In genomic region chr2:43228782-43229659, GRCh38 we compare ENCODE assay signal across 8 cellular contexts. TPM values are rescaled to one million over a fixed set of nuclear protein-coding genes. Genes with fewer than 3 reads are reported as not detected.
DNase-seq lines count a peak whose midpoint lies in the region; ATAC-seq lines count a peak whose summit lies in the region.

No MANE protein-coding gene starts in this region.

- DNase-seq in SKM-1 (lab: John Stamatoyannopoulos, UW; ENCODE audit: unreplicated experiment) (peak; percentile 25), SKM-1 treated with dmso at 0.1 percent for 144 hours (lab: John Stamatoyannopoulos, UW; ENCODE audit: unreplicated experiment) (no peak), immature natural killer cell (peak in 2 of 3 donors; percentile 60 to 61)
- no peak for DNase-seq in activated CD8-positive, alpha-beta T cell treated with anti-CD3 and anti-CD28 coated beads, Interleukin-2, amount 10 ng/mL, durations not matched to agents 7 days and 5 days

- no peak overlapping the region for H3K4me3 ChIP-seq in subcutaneous abdominal adipose tissue (ENCODE audit: low read depth in 1 of 5, low read length in 5 of 5)

- peak overlapping the region; percentile 60 for H3K27ac Mint-ChIP-seq in activated CD8-positive, alpha-beta T cell treated with anti-CD3 and anti-CD28 coated beads, Interleukin-2, amount 10 ng/mL, durations not matched to agents 7 days and 5 days
- H3K27ac Mint-ChIP-seq in immature natural killer cell = peak overlapping the region; percentile 94 to 97 (median 96)

- H3K27me3 Mint-ChIP-seq in activated CD8-positive, alpha-beta T cell treated with anti-CD3 and anti-CD28 coated beads, Interleukin-2, amount 10 ng/mL, durations not matched to agents 7 days and 5 days (ENCODE audit: low read depth) = no peaks in the 10 kb centered on the region
- H3K27me3 Mint-ChIP-seq in immature natural killer cell (ENCODE audit: low read depth in 3 of 3) = peaks cover 31 to 56% (median 53%) of the 10 kb centered on the region in 3 donors

- H3K4me1 Mint-ChIP-seq in activated CD8-positive, alpha-beta T cell treated with anti-CD3 and anti-CD28 coated beads, Interleukin-2, amount 10 ng/mL, durations not matched to agents 7 days and 5 days (ENCODE audit: low read depth) = peaks cover 25% of the 10 kb centered on the region
- H3K4me1 Mint-ChIP-seq in immature natural killer cell = peaks cover 24 to 30% of the 10 kb centered on the region in 2 donors

- no peaks in the 10 kb centered on the region for H3K9me3 Mint-ChIP-seq in activated CD8-positive, alpha-beta T cell treated with anti-CD3 and anti-CD28 coated beads, Interleukin-2, amount 10 ng/mL, durations not matched to agents 7 days and 5 days (ENCODE audit: insufficient read depth)
- peaks cover 0 to 4% (median 0%) of the 10 kb centered on the region in 6 donors for H3K9me3 Mint-ChIP-seq in immature natural killer cell

- H3K9ac ChIP-seq in subcutaneous abdominal adipose tissue (ENCODE audit: low read length in 5 of 5) = peak overlapping the region in 2 of 5 donors; percentile 81 to 88

- H3K36me3 ChIP-seq in subcutaneous abdominal adipose tissue (ENCODE audit: control insufficient read depth in 5 of 5, insufficient read depth in 5 of 5, low read length in 5 of 5) = peaks cover 0 to 37% (median 16%) of the 10 kb centered on the region in 5 donors

- H3K27me3 ChIP-seq in subcutaneous abdominal adipose tissue (ENCODE audit: control insufficient read depth in 5 of 5, insufficient read depth in 4 of 5, low read length in 5 of 5) = no peaks in the 10 kb centered on the region

- no peaks in the 10 kb centered on the region for H3K9me3 ChIP-seq in subcutaneous abdominal adipose tissue (ENCODE audit: control insufficient read depth in 5 of 5, low read length in 5 of 5)

- peak overlapping the region; percentile 98 for H3K27ac ChIP-seq in subcutaneous abdominal adipose tissue (ENCODE audit: low read depth, low read length)

- H3K4me3 Mint-ChIP-seq in activated CD8-positive, alpha-beta T cell treated with anti-CD3 and anti-CD28 coated beads, Interleukin-2, amount 10 ng/mL, durations not matched to agents 7 days and 5 days = peak overlapping the region; percentile 49
- H3K4me3 Mint-ChIP-seq in immature natural killer cell = peak overlapping the region; percentile 88 to 99 (median 90)

- POLR2A ChIA-PET in activated CD8-positive, alpha-beta T cell treated with anti-CD3 and anti-CD28 coated beads, Interleukin-2, amount 10 ng/mL, durations not matched to agents 7 days and 5 days (lab: Charles Lee) = interaction anchor here (0.5 to 12.9 kb wide), 8 partner anchors 10 to 419 kb away, joined by 3 to 622 read pairs (median 4); no protein-coding TSS in a partner anchor

- H3K4me1 ChIP-seq in subcutaneous abdominal adipose tissue (ENCODE audit: control insufficient read depth in 5 of 5, insufficient read depth in 5 of 5, low read length in 5 of 5) = peaks cover 6 to 53% (median 33%) of the 10 kb centered on the region in 5 donors

- H3K36me3 Mint-ChIP-seq in activated CD8-positive, alpha-beta T cell treated with anti-CD3 and anti-CD28 coated beads, Interleukin-2, amount 10 ng/mL, durations not matched to agents 7 days and 5 days (ENCODE audit: low read depth) = peaks cover 32% of the 10 kb centered on the region
- peaks cover 16 to 30% (median 18%) of the 10 kb centered on the region in 3 donors for H3K36me3 Mint-ChIP-seq in immature natural killer cell

- ATAC-seq in activated CD8-positive, alpha-beta T cell treated with anti-CD3 and anti-CD28 coated beads, Interleukin-2, amount 10 ng/mL, durations not matched to agents 7 days and 5 days = no peak
- ATAC-seq in HG02884 (IDR thresholded peaks at IDR 0.05; ENCODE audit: unreplicated experiment) (no peak), GM19397 (IDR thresholded peaks at IDR 0.05; ENCODE audit: unreplicated experiment) (no peak), HG02970 (IDR thresholded peaks at IDR 0.05; ENCODE audit: low FRiP score, unreplicated experiment) (no peak)

- CTCF ChIA-PET in activated CD8-positive, alpha-beta T cell treated with anti-CD3 and anti-CD28 coated beads, Interleukin-2, amount 10 ng/mL, durations not matched to agents 7 days and 5 days (lab: Charles Lee) = interaction anchor here (0.6 to 16.3 kb wide), 74 partner anchors 9 to 733 kb away, joined by 3 to 666 read pairs (median 4); partner anchors contain the start of gene PLEKHH2

RNA-seq across cellular contexts. Expression of gene ZFP36L2, which starts 2.6 kb away (rescaled TPM):
- total RNA-seq in activated CD8-positive, alpha-beta T cell treated with anti-CD3 and anti-CD28 coated beads, Interleukin-2, amount 10 ng/mL, durations not matched to agents 7 days and 5 days = 100 to 1,000 TPM; 166 TPM
- 100 to 1,000 TPM; 166 to 431 (median 274) TPM for polyA plus RNA-seq in immature natural killer cell

Comparison
In these comparisons a context has a peak if more than half of its experiments do, and no peak if none do; other contexts are left out.
1. DNase-seq: peak in SKM-1 (single experiment) and immature natural killer cell (2 of 3); none in SKM-1 treated with dmso at 0.1 percent for 144 hours (single experiment) and activated CD8-positive, alpha-beta T cell treated with anti-CD3 and anti-CD28 coated beads, Interleukin-2, amount 10 ng/mL, durations not matched to agents 7 days and 5 days (single experiment).